ENCODE assay signal across 10 cellular contexts in genomic region chr6:90179190-90180169, GRCh38.
DNase-seq lines count a peak whose midpoint lies in the region; ATAC-seq and TF ChIP-seq lines count a peak whose summit lies in the region.
"Had no signal": no experiment of that assay in that cellular context is flagged by ENCODE, and none has a peak within 500 bp of the region (broad histone marks: within the 10 kb centered on the region; RNA-seq: fewer than 3 reads in every experiment).

No MANE protein-coding gene starts in this region.

- no peaks in the 10 kb centered on the region for H4K20me1 ChIP-seq in MM.1S (ENCODE audit: insufficient read depth, low read length)

- no peak overlapping the region for H3K27ac ChIP-seq in MM.1S (ENCODE audit: low read length)

- no peaks in the 10 kb centered on the region for H3K27me3 ChIP-seq in MM.1S (replicated peaks; ENCODE audit: insufficient read depth, low read length)

- peak; percentile 8 for DNase-seq in NOMO-1 treated with DMSO at 0.1 percent for 48 hours (lab: John Stamatoyannopoulos, UW; ENCODE audit: unreplicated experiment)
- DNase-seq in NOMO-1 treated with dmso at 0.1 percent for 144 hours (lab: John Stamatoyannopoulos, UW; ENCODE audit: unreplicated experiment), result no peak
- peak; percentile 24 for DNase-seq in MM.1S
- DNase-seq in central memory CD4-positive, alpha-beta T cell, result peak; percentile 25
- DNase-seq in progenitor cell of endocrine pancreas (ENCODE audit: low spot score, unreplicated experiment), result no peak
- DNase-seq in NK-92 (lab: John Stamatoyannopoulos, UW; ENCODE audit: unreplicated experiment), result no peak
- DNase-seq: activated CD4-positive, CD25-positive, alpha-beta regulatory T cell treated with anti-CD3 and anti-CD28 coated beads, Interleukin-2, amount 50 U/mL, for 72 hours; CD8-positive, alpha-beta memory T cell had no signal

- peak; percentile 56 for TF ChIP-seq CTCF in MM.1S (IDR thresholded peaks at IDR 0.05; ENCODE audit: low read length)
- peak; percentile 55 for TF ChIP-seq CTCF in progenitor cell of endocrine pancreas (IDR thresholded peaks at IDR 0.05; ENCODE audit: unreplicated experiment)

- H3K9me3 ChIP-seq in MM.1S (replicated peaks; ENCODE audit: insufficient read depth, low read length), result no peaks in the 10 kb centered on the region

- H3K9me3 Mint-ChIP-seq in progenitor cell of endocrine pancreas (ENCODE audit: low read depth), result peaks cover 4% of the 10 kb centered on the region
- H3K9me3 Mint-ChIP-seq: CD8-positive, alpha-beta memory T cell had no signal

- no peak overlapping the region for H3K4me3 ChIP-seq in MM.1S (ENCODE audit: low read length)

- peaks cover 1% of the 10 kb centered on the region for H3K36me3 Mint-ChIP-seq in progenitor cell of endocrine pancreas (ENCODE audit: insufficient read depth)
- H3K36me3 Mint-ChIP-seq: CD8-positive, alpha-beta memory T cell had no signal

- H3K27ac Mint-ChIP-seq in progenitor cell of endocrine pancreas, result no peak overlapping the region

- H3K79me2 ChIP-seq in MM.1S (ENCODE audit: low read length), result no peaks in the 10 kb centered on the region

- no peak overlapping the region for H2AFZ ChIP-seq in MM.1S (ENCODE audit: low read length)

- H3F3A ChIP-seq in MM.1S (ENCODE audit: insufficient read depth, low read length), result no peaks in the 10 kb centered on the region

- peaks cover 31% of the 10 kb centered on the region for H3K4me1 Mint-ChIP-seq in progenitor cell of endocrine pancreas (ENCODE audit: low read depth)

- H3K9ac ChIP-seq in MM.1S (ENCODE audit: low read length), result no peak overlapping the region

- H3K4me2 ChIP-seq in MM.1S (ENCODE audit: low read depth, low read length), result no peak overlapping the region

- H3K4me1 ChIP-seq in MM.1S (ENCODE audit: low read length), result peaks cover 8% of the 10 kb centered on the region; the same call in 1 of the 2 replicates

- H3K36me3 ChIP-seq in MM.1S (replicated peaks; ENCODE audit: insufficient read depth, low read length), result no peaks in the 10 kb centered on the region

- H3K27me3 Mint-ChIP-seq in progenitor cell of endocrine pancreas, result no peaks in the 10 kb centered on the region
- H3K27me3 Mint-ChIP-seq: CD8-positive, alpha-beta memory T cell had no signal

- no peaks in the 10 kb centered on the region for H3K9me2 ChIP-seq in MM.1S (replicated peaks; ENCODE audit: insufficient read depth, low read length)

- no peak overlapping the region for H3K4me3 Mint-ChIP-seq in progenitor cell of endocrine pancreas (ENCODE audit: low read depth)

- no peak for ATAC-seq in GM18502 (IDR thresholded peaks at IDR 0.05; ENCODE audit: poor library complexity, unreplicated experiment)
- ATAC-seq in HG02885 (IDR thresholded peaks at IDR 0.05; ENCODE audit: poor library complexity, unreplicated experiment), result no peak

Comparison
In these comparisons a context has a peak if more than half of its experiments do, and no peak if none do; other contexts are left out.
1. DNase-seq: peak in NOMO-1 treated with DMSO at 0.1 percent for 48 hours (single experiment), MM.1S (single experiment) and central memory CD4-positive, alpha-beta T cell (single experiment); none in NOMO-1 treated with dmso at 0.1 percent for 144 hours (single experiment), progenitor cell of endocrine pancreas (single experiment) and NK-92 (single experiment).